In genomic region chrX:150547511-150548115, GRCh38 we compare ENCODE assay signal across 1 cellular context.
TF ChIP-seq lines count a peak whose summit lies in the region.

No MANE protein-coding gene starts in this region.

TF ChIP-seq in HepG2, 621 proteins besides CTCF, POLR2A, EP300 and RAD21 (continued from another document and continues in another):
- TF ChIP-seq HOXA5 (CRISPR knock-in tag; IDR thresholded peaks at IDR 0.05) (no peak), MAFK (conservative IDR thresholded peaks at IDR 0.05 in 1 of 2, IDR thresholded peaks at IDR 0.05 in 1 of 2; ENCODE audit: low read length in 2 of 2) (no peak), U2AF1 (optimal IDR thresholded peaks at IDR 0.05; ENCODE audit: low read depth, low read length) (no peak), FOSL2 (CRISPR knock-in tag; IDR thresholded peaks at IDR 0.05) (no peak), GFI1 (CRISPR knock-in tag; IDR thresholded peaks at IDR 0.05; ENCODE audit: borderline replicate concordance) (no peak), ZNF143 (CRISPR knock-in tag; IDR thresholded peaks at IDR 0.05) (peak; percentile 68; the same call in 1 of the 2 replicates), CHD2 (IDR thresholded peaks at IDR 0.05; ENCODE audit: low read depth, low read length) (no peak), ZNF362 (CRISPR knock-in tag; IDR thresholded peaks at IDR 0.05; ENCODE audit: borderline replicate concordance) (no peak), ZNF264 (CRISPR knock-in tag; IDR thresholded peaks at IDR 0.05) (no peak), ZBTB21 (CRISPR knock-in tag; IDR thresholded peaks at IDR 0.05) (no peak), ATF7-NPFF (CRISPR knock-in tag; IDR thresholded peaks at IDR 0.05; ENCODE audit: low read depth) (peak; percentile 30; the same call in 1 of the 2 replicates), RORA (CRISPR knock-in tag; IDR thresholded peaks at IDR 0.05) (no peak), ZNF572 (CRISPR knock-in tag; IDR thresholded peaks at IDR 0.05) (no peak), ATF3 (CRISPR knock-in tag; IDR thresholded peaks at IDR 0.05) (no peak), CAMTA2 (CRISPR knock-in tag; IDR thresholded peaks at IDR 0.05; ENCODE audit: borderline replicate concordance) (no peak), ZNF562 (CRISPR knock-in tag; IDR thresholded peaks at IDR 0.05; ENCODE audit: borderline replicate concordance) (no peak), ZNF878 (CRISPR knock-in tag; IDR thresholded peaks at IDR 0.05) (no peak), ZBED4 (CRISPR knock-in tag; IDR thresholded peaks at IDR 0.05; ENCODE audit: borderline replicate concordance) (no peak), SMARCE1 (IDR thresholded peaks at IDR 0.05; ENCODE audit: borderline replicate concordance) (no peak), PITX1 (CRISPR knock-in tag; IDR thresholded peaks at IDR 0.05) (peak; percentile 20), NR2F6 (IDR thresholded peaks at IDR 0.05) (no peak), NR2F6 (CRISPR knock-in tag; IDR thresholded peaks at IDR 0.05) (peak; percentile 56), POLR2AphosphoS5 (IDR thresholded peaks at IDR 0.05; ENCODE audit: low read depth, low read length) (0 out of 2 replicates have a peak, but pooled peaks have one; percentile 35), ZNF703 (CRISPR knock-in tag; IDR thresholded peaks at IDR 0.05; ENCODE audit: borderline replicate concordance) (no peak; the same call in 1 of the 2 replicates), ZMAT3 (CRISPR knock-in tag; conservative IDR thresholded peaks at IDR 0.05) (no peak; the same call in 1 of the 2 replicates), ZNF18 (CRISPR knock-in tag; IDR thresholded peaks at IDR 0.05; ENCODE audit: insufficient replicate concordance) (no peak), ARNT2 (CRISPR knock-in tag; IDR thresholded peaks at IDR 0.05; ENCODE audit: low read depth) (peak; percentile 62; the same call in 1 of the 2 replicates), PHF21A (CRISPR knock-in tag; IDR thresholded peaks at IDR 0.05) (peak; percentile 39; the same call in 1 of the 2 replicates), MED8 (CRISPR knock-in tag; IDR thresholded peaks at IDR 0.05; ENCODE audit: insufficient replicate concordance) (no peak), ZNF576 (CRISPR knock-in tag; IDR thresholded peaks at IDR 0.05) (no peak), SP5 (CRISPR knock-in tag; IDR thresholded peaks at IDR 0.05; ENCODE audit: borderline replicate concordance, low read depth) (no peak), THAP11 (CRISPR knock-in tag; IDR thresholded peaks at IDR 0.05) (no peak; the same call in 1 of the 2 replicates), NFRKB (IDR thresholded peaks at IDR 0.05) (no peak), PLSCR1 (CRISPR knock-in tag; IDR thresholded peaks at IDR 0.05; ENCODE audit: borderline replicate concordance) (no peak), BCLAF1 (IDR thresholded peaks at IDR 0.05) (no peak), HOXA9 (CRISPR knock-in tag; IDR thresholded peaks at IDR 0.05; ENCODE audit: borderline replicate concordance) (no peak), ZNF124 (CRISPR knock-in tag; IDR thresholded peaks at IDR 0.05) (no peak), TAF15 (IDR thresholded peaks at IDR 0.05; ENCODE audit: low read depth, low read length, poor library complexity, severe bottlenecking) (no peak), SMAD1 (CRISPR knock-in tag; IDR thresholded peaks at IDR 0.05; ENCODE audit: borderline replicate concordance, low read depth) (0 out of 2 replicates have a peak, but pooled peaks have one; percentile 31), NR2C2 (CRISPR knock-in tag; IDR thresholded peaks at IDR 0.05; ENCODE audit: borderline replicate concordance) (no peak), SP4 (CRISPR knock-in tag; IDR thresholded peaks at IDR 0.05) (0 out of 2 replicates have a peak, but pooled peaks have one; percentile 45), SAFB2 (CRISPR knock-in tag; IDR thresholded peaks at IDR 0.05; ENCODE audit: borderline replicate concordance, low read depth) (no peak), MXD4 (CRISPR knock-in tag; IDR thresholded peaks at IDR 0.05) (no peak), ZNF670 (CRISPR knock-in tag; IDR thresholded peaks at IDR 0.05; ENCODE audit: borderline replicate concordance) (no peak), ZNF652 (CRISPR knock-in tag; IDR thresholded peaks at IDR 0.05; ENCODE audit: borderline replicate concordance, low read depth) (no peak), ARID4A (CRISPR knock-in tag; IDR thresholded peaks at IDR 0.05; ENCODE audit: borderline replicate concordance) (peak; percentile 40; the same call in 1 of the 2 replicates), NCOA2 (CRISPR knock-in tag; IDR thresholded peaks at IDR 0.05) (0 out of 2 replicates have a peak, but pooled peaks have one; percentile 15), SRSF4 (IDR thresholded peaks at IDR 0.05; ENCODE audit: low read depth, low read length, poor library complexity, severe bottlenecking) (no peak), E2F1 (CRISPR knock-in tag; IDR thresholded peaks at IDR 0.05) (no peak), ZKSCAN8 (CRISPR knock-in tag; IDR thresholded peaks at IDR 0.05; ENCODE audit: borderline replicate concordance) (no peak), SKI (IDR thresholded peaks at IDR 0.05; ENCODE audit: partially characterized antibody) (no peak)
